In genomic region chr2:86882865-86883264, GRCh38 we compare ENCODE assay signal across 9 cellular contexts. TPM values are rescaled to one million over a fixed set of nuclear protein-coding genes. Genes with fewer than 3 reads are reported as not detected.
DNase-seq lines count a peak whose midpoint lies in the region; ATAC-seq, FAIRE-seq and TF ChIP-seq lines count a peak whose summit lies in the region.
"Not testable (repeated sequence)": the region's sequence is repeated elsewhere in the genome, so short reads cannot be mapped to it uniquely, and the experiment has no call there.
"Had no signal": no experiment of that assay in that cellular context is flagged by ENCODE, and none has a peak within 500 bp of the region (broad histone marks: within the 10 kb centered on the region; RNA-seq: fewer than 3 reads in every experiment).

No MANE protein-coding gene starts in this region.

- ATAC-seq in HepG2, result peak; percentile 74

- WGBS in HepG2 (ENCODE audit: low lambda C conversion rate), result 13% methylated on average over 2 of the region's 2 CpGs

- not testable (repeated sequence) for TF ChIP-seq RAD21 in HepG2 (CRISPR knock-in tag; IDR thresholded peaks at IDR 0.05)

- not testable (repeated sequence) for TF ChIP-seq POLR2A in HepG2 (IDR thresholded peaks at IDR 0.05; ENCODE audit: insufficient read depth in 1 of 2, low read depth in 2 of 2, low read length in 2 of 2)

- not testable (repeated sequence) for DNase-seq in HepG2 (ENCODE audit: low spot score)

- H3K27ac ChIP-seq in HepG2 (ENCODE audit: extremely low read length, insufficient read depth, low read length), result not testable (repeated sequence)

- BruUV-seq in HepG2 (replicated peaks; lab: Mats Ljungman, UMichigan), result not testable (repeated sequence)

- not testable (repeated sequence) for TF ChIP-seq CTCF in HepG2 (CRISPR knock-in tag; IDR thresholded peaks at IDR 0.05)

- H3K9ac ChIP-seq in HepG2 (ENCODE audit: insufficient read depth, low read depth, low read length), result not testable (repeated sequence)

- intact Hi-C loops in HepG2 (cut with micrococcal nuclease; ENCODE audit: unreplicated experiment), result not testable (repeated sequence)

- H3K4me2 ChIP-seq in HepG2 (ENCODE audit: low read depth, low read length), result not testable (repeated sequence)

- CTCF ChIA-PET in HepG2 (lab: Yijun Ruan, JAX; ENCODE audit: low intra/inter-chr PET ratio, low total read pairs), result not testable (repeated sequence)

- in situ Hi-C loops in HepG2 (cut with HindIII; ENCODE audit: extremely low pct_ligation_motif_present, low pct_unique_long_range_greater_than_20kb), result not testable (repeated sequence)

- H3K27me3 ChIP-seq in HepG2 (ENCODE audit: control insufficient read depth in 1 of 2, insufficient read depth in 2 of 2, low read length in 2 of 2), result not testable (repeated sequence)

- TF ChIP-seq EP300 in HepG2 (IDR thresholded peaks at IDR 0.05; ENCODE audit: low read depth in 2 of 2, low read length in 2 of 2); HepG2 (CRISPR knock-in tag; IDR thresholded peaks at IDR 0.05; ENCODE audit: borderline replicate concordance): not testable (repeated sequence)

- H3K79me2 ChIP-seq in HepG2 (ENCODE audit: insufficient read depth, low read length), result not testable (repeated sequence)

- POLR2A ChIA-PET in HepG2 (lab: Yijun Ruan, JAX), result not testable (repeated sequence)

- H4K20me1 ChIP-seq in HepG2 (ENCODE audit: insufficient read depth, low read length), result not testable (repeated sequence)

- H2AFZ ChIP-seq in HepG2 (ENCODE audit: low read length), result not testable (repeated sequence)

- H3K9me3 ChIP-seq in HepG2 (ENCODE audit: low read length), result not testable (repeated sequence)

- not testable (repeated sequence) for H3K4me1 ChIP-seq in HepG2 (ENCODE audit: insufficient read depth, low read length)

- not testable (repeated sequence) for H3K36me3 ChIP-seq in HepG2 (replicated peaks in 1 of 2; ENCODE audit: control insufficient read depth in 1 of 2, insufficient read depth in 2 of 2, low read length in 2 of 2)

- H3K4me3 ChIP-seq in HepG2 (replicated peaks in 1 of 3; ENCODE audit: insufficient read depth in 1 of 3, low read depth in 2 of 3, low read length in 3 of 3), result not testable (repeated sequence)

- FAIRE-seq in HepG2 (lab: Jason Lieb, UNC), result not testable (repeated sequence)

TF ChIP-seq in HepG2, 621 proteins besides CTCF, POLR2A, EP300 and RAD21:
- TF ChIP-seq BCL6 (CRISPR knock-in tag; IDR thresholded peaks at IDR 0.05), result peak; percentile 75

RNA-seq across cellular contexts. Expression of gene CD8B, which starts 21.2 kb away (rescaled TPM):
- total RNA-seq in HepG2 (2016; rRNA removed; fragmentation: Illumina TruSeq; extraction: Trizol), result not detected in 2 replicates
- total RNA-seq in HepG2 (2016; cell fraction: cytosol; rRNA removed; fragmentation: Illumina TruSeq; extraction: Trizol; ENCODE audit: low read depth), result not detected in 2 replicates
- not detected in 2 replicates for total RNA-seq in HepG2 (2016; cell fraction: insoluble cytoplasmic fraction; rRNA removed; fragmentation: Illumina TruSeq; extraction: Trizol)
- total RNA-seq in HepG2 (2016; cell fraction: membrane; rRNA removed; fragmentation: Illumina TruSeq; extraction: Trizol), result not detected in 2 replicates
- total RNA-seq in HepG2 (2016; cell fraction: nucleus; rRNA removed; fragmentation: Illumina TruSeq; extraction: Trizol), result not detected in 2 replicates
- polyA plus RNA-seq in HepG2 (2011; rRNA removed), result 0.04 TPM in 1 of 2 replicates, not detected in the other
- polyA plus RNA-seq in HepG2 (2011; cell fraction: cytosol; rRNA removed), result 0.04 TPM in 1 of 2 replicates, not detected in the other
- not detected in 2 replicates for polyA plus RNA-seq in HepG2 (2011; cell fraction: nucleus; rRNA removed)
- 0.17 TPM in 1 of 2 replicates, not detected in the other for polyA plus RNA-seq in HepG2 (2012)
- not detected in 2 replicates for polyA plus RNA-seq in HepG2 (2016; cell fraction: cytosol; fragmentation: Illumina TruSeq; extraction: Trizol; ENCODE audit: low read depth)
- polyA plus RNA-seq in HepG2 (2016; cell fraction: insoluble cytoplasmic fraction; fragmentation: Illumina TruSeq; extraction: Trizol; ENCODE audit: low read depth), result not detected in 2 replicates
- polyA plus RNA-seq in HepG2 (2016; cell fraction: membrane; fragmentation: Illumina TruSeq; extraction: Trizol; ENCODE audit: low read depth), result not detected in 2 replicates
- polyA plus RNA-seq in HepG2 (2016; cell fraction: nucleus; fragmentation: Illumina TruSeq; extraction: Trizol; ENCODE audit: insufficient read depth, low read depth), result not detected in 2 replicates
- not detected in 2 replicates for polyA minus RNA-seq in HepG2 (2011; rRNA and poly(A)+ RNA removed; ENCODE audit: low replicate concordance)
- not detected in 2 replicates for polyA minus RNA-seq in HepG2 (2011; cell fraction: cytosol; rRNA and poly(A)+ RNA removed)
- not detected in 2 replicates for polyA minus RNA-seq in HepG2 (2011; cell fraction: nucleus; rRNA and poly(A)+ RNA removed)
- total RNA-seq: A172, A673, B cell, Calu3, Daoy had no signal
- polyA plus RNA-seq: A549, AG04450, BJ had no signal

RNA-seq across cellular contexts. Expression of gene RGPD1, which starts 59.1 kb away (rescaled TPM):
- 0.22 and 0.27 TPM in 2 replicates for total RNA-seq in HepG2 (2016; rRNA removed; fragmentation: Illumina TruSeq; extraction: Trizol)
- total RNA-seq in HepG2 (2016; cell fraction: cytosol; rRNA removed; fragmentation: Illumina TruSeq; extraction: Trizol; ENCODE audit: low read depth), result not detected in 2 replicates
- 0.13 and 0.19 TPM in 2 replicates for total RNA-seq in HepG2 (2016; cell fraction: insoluble cytoplasmic fraction; rRNA removed; fragmentation: Illumina TruSeq; extraction: Trizol)
- total RNA-seq in HepG2 (2016; cell fraction: membrane; rRNA removed; fragmentation: Illumina TruSeq; extraction: Trizol), result not detected in 2 replicates
- 0.19 and 0.59 TPM in 2 replicates for total RNA-seq in HepG2 (2016; cell fraction: nucleus; rRNA removed; fragmentation: Illumina TruSeq; extraction: Trizol)
- 0.37 and 0.69 TPM in 2 replicates for polyA plus RNA-seq in HepG2 (2011; rRNA removed)
- 0.05 and 0.09 TPM in 2 replicates for polyA plus RNA-seq in HepG2 (2011; cell fraction: cytosol; rRNA removed)
- polyA plus RNA-seq in HepG2 (2011; cell fraction: nucleus; rRNA removed), result 1.9 TPM in 2 replicates
- polyA plus RNA-seq in HepG2 (2012), result 0.87 and 0.89 TPM in 2 replicates
- not detected in 2 replicates for polyA plus RNA-seq in HepG2 (2016; cell fraction: cytosol; fragmentation: Illumina TruSeq; extraction: Trizol; ENCODE audit: low read depth)
- 0.12 TPM in 1 of 2 replicates, not detected in the other for polyA plus RNA-seq in HepG2 (2016; cell fraction: insoluble cytoplasmic fraction; fragmentation: Illumina TruSeq; extraction: Trizol; ENCODE audit: low read depth)
- polyA plus RNA-seq in HepG2 (2016; cell fraction: membrane; fragmentation: Illumina TruSeq; extraction: Trizol; ENCODE audit: low read depth), result not detected in 2 replicates
- 0.99 and 1.1 TPM in 2 replicates for polyA plus RNA-seq in HepG2 (2016; cell fraction: nucleus; fragmentation: Illumina TruSeq; extraction: Trizol; ENCODE audit: insufficient read depth, low read depth)
- 0.14 TPM in 1 of 2 replicates, not detected in the other for polyA minus RNA-seq in HepG2 (2011; rRNA and poly(A)+ RNA removed; ENCODE audit: low replicate concordance)
- 0.30 TPM in 1 of 2 replicates, not detected in the other for polyA minus RNA-seq in HepG2 (2011; cell fraction: cytosol; rRNA and poly(A)+ RNA removed)
- 1.9 and 2.0 TPM in 2 replicates for polyA minus RNA-seq in HepG2 (2011; cell fraction: nucleus; rRNA and poly(A)+ RNA removed)
- total RNA-seq: Calu3, Daoy had no signal
- polyA plus RNA-seq: BJ had no signal
